In the genomic region with DNA sequence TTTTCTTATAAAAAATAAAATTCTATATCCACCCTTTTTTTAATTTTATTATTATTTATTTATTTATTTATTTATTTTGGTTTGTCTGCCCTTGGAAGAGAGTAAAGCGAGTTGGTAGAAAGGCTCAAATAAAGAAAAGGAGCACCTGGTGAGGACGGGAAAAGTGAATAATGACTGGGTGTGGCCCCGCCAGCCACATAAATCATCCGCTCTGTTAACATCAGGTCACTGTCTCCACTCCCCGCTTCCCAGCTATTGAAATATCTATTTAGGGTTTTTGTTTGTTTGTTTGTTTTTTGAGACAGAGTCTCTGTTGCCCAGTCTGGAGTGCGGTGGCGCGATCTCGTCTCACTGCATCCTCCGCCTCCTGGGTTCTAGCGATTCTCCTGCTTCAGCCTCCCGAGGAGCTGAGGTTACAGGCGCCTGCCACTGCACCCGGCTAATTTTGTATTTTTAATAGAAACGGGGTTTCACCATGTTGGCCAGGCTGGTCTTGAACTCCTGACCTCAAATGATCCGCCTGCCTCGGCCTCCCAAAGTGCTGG, we compare ENCODE assay signal across 8 cellular contexts. TPM values are rescaled to one million over a fixed set of nuclear protein-coding genes. Genes with fewer than 3 reads are reported as not detected.
DNase-seq lines count a peak whose midpoint lies in the region; TF ChIP-seq lines count a peak whose summit lies in the region.

No MANE protein-coding gene starts in this region.

- no peak overlapping the region for H3K27ac Mint-ChIP-seq in chondrocyte (ENCODE audit: unreplicated experiment)
- H3K27ac Mint-ChIP-seq in neural crest cell (ENCODE audit: unreplicated experiment) = no peak overlapping the region

- H3K27me3 ChIP-seq in GM06990 (replicated peaks; ENCODE audit: control insufficient read depth, insufficient read depth, low read length) = no peaks in the 10 kb centered on the region

- no peak for TF ChIP-seq CTCF in GM06990 (IDR thresholded peaks at IDR 0.05; ENCODE audit: insufficient read depth, low read length, poor library complexity, severe bottlenecking)
- no peak for TF ChIP-seq CTCF in chondrocyte (IDR thresholded peaks at IDR 0.05)
- no peak for TF ChIP-seq CTCF in neural crest cell (conservative IDR thresholded peaks at IDR 0.05)

- H3K4me1 Mint-ChIP-seq in chondrocyte (ENCODE audit: low read depth) = peaks cover 18% of the 10 kb centered on the region
- peaks cover 55% of the 10 kb centered on the region for H3K4me1 Mint-ChIP-seq in neural crest cell

- DNase-seq in GM06990 (ENCODE audit: extremely low read depth, insufficient read length) (no peak), NCI-H1417 treated with DMSO at 0.1 percent for 48 hours (lab: John Stamatoyannopoulos, UW) (peak; percentile 9), chondrocyte (ENCODE audit: low spot score) (no peak), neural crest cell (ENCODE audit: low read depth, low spot score) (no peak), H4 (ENCODE audit: low spot score) (no peak), ecto neural progenitor cell (ENCODE audit: low spot score) (no peak), cortex of kidney (lab: John Stamatoyannopoulos, UW) (no peak)
- DNase-seq in stimulated activated naive CD4-positive, alpha-beta T cell treated with Interleukin-2 at 50 U/mL for 16 hours (lab: John Stamatoyannopoulos, UW) = no peak

- no peaks in the 10 kb centered on the region for H3K9me3 Mint-ChIP-seq in chondrocyte (ENCODE audit: low read depth)
- no peaks in the 10 kb centered on the region for H3K9me3 Mint-ChIP-seq in neural crest cell

- H3K36me3 ChIP-seq in GM06990 (ENCODE audit: control insufficient read depth, insufficient read depth, low read length) = no peaks in the 10 kb centered on the region

- H3K4me3 Mint-ChIP-seq in chondrocyte (ENCODE audit: unreplicated experiment) = peak overlapping the region; percentile 96
- peak overlapping the region; percentile 97 for H3K4me3 Mint-ChIP-seq in neural crest cell

- peak overlapping the region; percentile 85 for H3K4me3 ChIP-seq in GM06990 (replicated peaks; ENCODE audit: low read depth, low read length)

- H3K36me3 Mint-ChIP-seq in chondrocyte (ENCODE audit: low read depth) (no peaks in the 10 kb centered on the region), neural crest cell (ENCODE audit: low read depth) (peaks cover 3% of the 10 kb centered on the region)

- H3K27me3 Mint-ChIP-seq in chondrocyte (ENCODE audit: low read depth) (no peaks in the 10 kb centered on the region), neural crest cell (ENCODE audit: low read depth) (peaks cover 26% of the 10 kb centered on the region)

RNA-seq across cellular contexts. Expression of gene POLR3G, which starts 0.8 kb away (rescaled TPM):
- 1.4 to 1.6 TPM (median 1.5 TPM) in 3 replicates for total RNA-seq in chondrocyte
- total RNA-seq in neural crest cell = 10.6 and 12.1 TPM in 2 replicates
- total RNA-seq in H4 (2014; rRNA removed; shearing (Covaris generic)) = 17.4 and 19.7 TPM in 2 replicates

RNA-seq across cellular contexts. Expression of gene MBLAC2, which starts 0.9 kb away (rescaled TPM):
- total RNA-seq in chondrocyte (6.6 to 8.2 TPM (median 7.1 TPM) in 3 replicates), neural crest cell (6.6 and 7.3 TPM in 2 replicates)
- total RNA-seq in H4 (2014; rRNA removed; shearing (Covaris generic)) = 4.3 and 4.8 TPM in 2 replicates

RNA-seq across cellular contexts. Expression of gene LYSMD3, which starts 53.9 kb away (rescaled TPM):
- 20.9 to 23.9 TPM (median 23.6 TPM) in 3 replicates for total RNA-seq in chondrocyte
- 12.0 and 12.1 TPM in 2 replicates for total RNA-seq in neural crest cell
- 8.7 and 10.8 TPM in 2 replicates for total RNA-seq in H4 (2014; rRNA removed; shearing (Covaris generic))
